In the genomic region with DNA sequence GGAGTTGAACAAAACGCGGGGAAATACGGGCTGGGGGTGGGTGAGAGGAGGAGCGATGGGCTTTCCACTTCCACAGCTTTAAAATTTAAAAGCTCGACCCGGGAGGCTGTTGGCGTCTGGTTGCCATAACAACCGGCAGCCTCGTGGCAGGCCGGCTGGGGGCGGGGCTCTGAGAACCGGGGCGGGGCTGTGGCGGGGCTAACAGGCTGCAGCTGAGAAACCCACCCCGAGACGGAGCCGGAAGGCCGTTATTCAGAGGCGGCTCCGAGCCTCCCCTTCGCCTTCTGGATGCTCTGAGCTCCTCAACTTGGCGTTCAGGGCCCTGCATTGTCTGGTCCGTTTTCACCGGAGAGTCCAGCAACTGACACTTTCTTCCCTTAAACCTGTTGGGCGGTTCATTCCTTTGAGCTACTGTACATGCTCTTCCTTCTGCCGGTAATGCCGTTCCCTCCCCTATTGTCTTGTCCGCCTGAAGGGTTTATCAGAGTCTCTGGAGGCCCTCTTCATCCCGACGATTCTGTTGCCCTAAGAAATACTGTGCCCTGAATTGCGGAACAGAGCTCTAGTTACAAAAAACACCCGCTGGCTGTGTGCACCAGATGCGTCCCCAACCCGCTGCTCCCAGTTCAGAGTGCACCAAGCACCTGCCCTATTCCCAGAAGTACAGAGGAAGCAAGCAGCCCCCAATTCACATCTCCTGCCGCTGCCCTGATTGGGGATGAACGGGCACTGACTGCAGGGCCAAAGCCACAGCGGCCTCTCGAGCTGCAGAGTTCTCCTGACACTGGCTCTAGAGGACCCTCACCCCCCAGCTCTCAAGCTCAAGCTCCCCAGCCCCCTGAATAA, we compare ENCODE assay signal across 1 cellular context.
A peak's percentile ranks its signal among the peaks of the same experiment; 100 is the strongest.
TF ChIP-seq lines count a peak whose summit lies in the region.

No MANE protein-coding gene starts in this region.

TF ChIP-seq in HepG2, 621 proteins besides CTCF, POLR2A, EP300 and RAD21 (continued from another document and continues in another):
- TF ChIP-seq RELA (CRISPR knock-in tag; IDR thresholded peaks at IDR 0.05) (no peak), FOXP1 (IDR thresholded peaks at IDR 0.05) (no peak), FOXP1 (CRISPR knock-in tag; IDR thresholded peaks at IDR 0.05) (no peak), THAP11 (CRISPR knock-in tag; IDR thresholded peaks at IDR 0.05) (no peak), KDM1A (CRISPR knock-in tag; IDR thresholded peaks at IDR 0.05) (0 out of 2 replicates have a peak, but pooled peaks have one; percentile 27), HMGA1 (CRISPR knock-in tag; conservative IDR thresholded peaks at IDR 0.05) (no peak), THYN1 (CRISPR knock-in tag; IDR thresholded peaks at IDR 0.05; ENCODE audit: borderline replicate concordance, low read depth) (no peak), NFE2L1 (CRISPR knock-in tag; IDR thresholded peaks at IDR 0.05; ENCODE audit: borderline replicate concordance) (no peak), LCORL (IDR thresholded peaks at IDR 0.05) (no peak), LCORL (CRISPR knock-in tag; IDR thresholded peaks at IDR 0.05) (no peak), ERF (CRISPR knock-in tag; IDR thresholded peaks at IDR 0.05) (no peak), MAFK (conservative IDR thresholded peaks at IDR 0.05 in 1 of 2, IDR thresholded peaks at IDR 0.05 in 1 of 2; ENCODE audit: low read length in 2 of 2) (no peak), FOXA3 (CRISPR knock-in tag; IDR thresholded peaks at IDR 0.05) (no peak), ETV6 (CRISPR knock-in tag; conservative IDR thresholded peaks at IDR 0.05) (no peak), ISL2 (CRISPR knock-in tag; IDR thresholded peaks at IDR 0.05) (no peak), ZNF383 (CRISPR knock-in tag; IDR thresholded peaks at IDR 0.05; ENCODE audit: borderline replicate concordance) (no peak), NRL (CRISPR knock-in tag; IDR thresholded peaks at IDR 0.05; ENCODE audit: borderline replicate concordance) (0 out of 2 replicates have a peak, but pooled peaks have one; percentile 40), ZNF83 (CRISPR knock-in tag; IDR thresholded peaks at IDR 0.05; ENCODE audit: borderline replicate concordance) (no peak), POLR2G (IDR thresholded peaks at IDR 0.05; ENCODE audit: low read depth, low read length) (peak; percentile 49; the same call in 1 of the 2 replicates), HMG20A (CRISPR knock-in tag; IDR thresholded peaks at IDR 0.05; ENCODE audit: borderline replicate concordance) (0 out of 2 replicates have a peak, but pooled peaks have one; percentile 13), ZNF451 (CRISPR knock-in tag; IDR thresholded peaks at IDR 0.05) (no peak), ZNF572 (CRISPR knock-in tag; IDR thresholded peaks at IDR 0.05) (no peak), GZF1 (CRISPR knock-in tag; IDR thresholded peaks at IDR 0.05) (no peak), ZNF12 (CRISPR knock-in tag; IDR thresholded peaks at IDR 0.05) (no peak), MED1 (CRISPR knock-in tag; IDR thresholded peaks at IDR 0.05) (0 out of 2 replicates have a peak, but pooled peaks have one; percentile 28)
- TF ChIP-seq, protein P1, sequence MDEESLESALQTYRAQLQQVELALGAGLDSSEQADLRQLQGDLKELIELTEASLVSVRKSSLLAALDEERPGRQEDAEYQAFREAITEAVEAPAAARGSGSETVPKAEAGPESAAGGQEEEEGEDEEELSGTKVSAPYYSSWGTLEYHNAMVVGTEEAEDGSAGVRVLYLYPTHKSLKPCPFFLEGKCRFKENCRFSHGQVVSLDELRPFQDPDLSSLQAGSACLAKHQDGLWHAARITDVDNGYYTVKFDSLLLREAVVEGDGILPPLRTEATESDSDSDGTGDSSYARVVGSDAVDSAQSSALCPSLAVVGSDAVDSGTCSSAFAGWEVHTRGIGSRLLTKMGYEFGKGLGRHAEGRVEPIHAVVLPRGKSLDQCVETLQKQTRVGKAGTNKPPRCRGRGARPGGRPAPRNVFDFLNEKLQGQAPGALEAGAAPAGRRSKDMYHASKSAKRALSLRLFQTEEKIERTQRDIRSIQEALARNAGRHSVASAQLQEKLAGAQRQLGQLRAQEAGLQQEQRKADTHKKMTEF (CRISPR knock-in tag; IDR thresholded peaks at IDR 0.05), result no peak; the same call in 1 of the 2 replicates
- TF ChIP-seq, protein P2, sequence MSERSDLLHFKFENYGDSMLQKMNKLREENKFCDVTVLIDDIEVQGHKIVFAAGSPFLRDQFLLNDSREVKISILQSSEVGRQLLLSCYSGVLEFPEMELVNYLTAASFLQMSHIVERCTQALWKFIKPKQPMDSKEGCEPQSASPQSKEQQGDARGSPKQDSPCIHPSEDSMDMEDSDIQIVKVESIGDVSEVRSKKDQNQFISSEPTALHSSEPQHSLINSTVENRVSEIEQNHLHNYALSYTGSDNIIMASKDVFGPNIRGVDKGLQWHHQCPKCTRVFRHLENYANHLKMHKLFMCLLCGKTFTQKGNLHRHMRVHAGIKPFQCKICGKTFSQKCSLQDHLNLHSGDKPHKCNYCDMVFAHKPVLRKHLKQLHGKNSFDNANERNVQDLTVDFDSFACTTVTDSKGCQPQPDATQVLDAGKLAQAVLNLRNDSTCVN (CRISPR knock-in tag; IDR thresholded peaks at IDR 0.05; ENCODE audit: borderline replicate concordance), result no peak
- TF ChIP-seq, protein P3, sequence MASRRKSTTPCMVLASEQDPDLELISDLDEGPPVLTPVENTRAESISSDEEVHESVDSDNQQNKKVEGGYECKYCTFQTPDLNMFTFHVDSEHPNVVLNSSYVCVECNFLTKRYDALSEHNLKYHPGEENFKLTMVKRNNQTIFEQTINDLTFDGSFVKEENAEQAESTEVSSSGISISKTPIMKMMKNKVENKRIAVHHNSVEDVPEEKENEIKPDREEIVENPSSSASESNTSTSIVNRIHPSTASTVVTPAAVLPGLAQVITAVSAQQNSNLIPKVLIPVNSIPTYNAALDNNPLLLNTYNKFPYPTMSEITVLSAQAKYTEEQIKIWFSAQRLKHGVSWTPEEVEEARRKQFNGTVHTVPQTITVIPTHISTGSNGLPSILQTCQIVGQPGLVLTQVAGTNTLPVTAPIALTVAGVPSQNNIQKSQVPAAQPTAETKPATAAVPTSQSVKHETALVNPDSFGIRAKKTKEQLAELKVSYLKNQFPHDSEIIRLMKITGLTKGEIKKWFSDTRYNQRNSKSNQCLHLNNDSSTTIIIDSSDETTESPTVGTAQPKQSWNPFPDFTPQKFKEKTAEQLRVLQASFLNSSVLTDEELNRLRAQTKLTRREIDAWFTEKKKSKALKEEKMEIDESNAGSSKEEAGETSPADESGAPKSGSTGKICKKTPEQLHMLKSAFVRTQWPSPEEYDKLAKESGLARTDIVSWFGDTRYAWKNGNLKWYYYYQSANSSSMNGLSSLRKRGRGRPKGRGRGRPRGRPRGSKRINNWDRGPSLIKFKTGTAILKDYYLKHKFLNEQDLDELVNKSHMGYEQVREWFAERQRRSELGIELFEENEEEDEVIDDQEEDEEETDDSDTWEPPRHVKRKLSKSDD (CRISPR knock-in tag; IDR thresholded peaks at IDR 0.05; ENCODE audit: low read depth), result no peak
- TF ChIP-seq, protein P4, sequence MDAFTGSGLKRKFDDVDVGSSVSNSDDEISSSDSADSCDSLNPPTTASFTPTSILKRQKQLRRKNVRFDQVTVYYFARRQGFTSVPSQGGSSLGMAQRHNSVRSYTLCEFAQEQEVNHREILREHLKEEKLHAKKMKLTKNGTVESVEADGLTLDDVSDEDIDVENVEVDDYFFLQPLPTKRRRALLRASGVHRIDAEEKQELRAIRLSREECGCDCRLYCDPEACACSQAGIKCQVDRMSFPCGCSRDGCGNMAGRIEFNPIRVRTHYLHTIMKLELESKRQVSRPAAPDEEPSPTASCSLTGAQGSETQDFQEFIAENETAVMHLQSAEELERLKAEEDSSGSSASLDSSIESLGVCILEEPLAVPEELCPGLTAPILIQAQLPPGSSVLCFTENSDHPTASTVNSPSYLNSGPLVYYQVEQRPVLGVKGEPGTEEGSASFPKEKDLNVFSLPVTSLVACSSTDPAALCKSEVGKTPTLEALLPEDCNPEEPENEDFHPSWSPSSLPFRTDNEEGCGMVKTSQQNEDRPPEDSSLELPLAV (CRISPR knock-in tag; conservative IDR thresholded peaks at IDR 0.05; ENCODE audit: low read depth), result no peak
- TF ChIP-seq, protein P5, sequence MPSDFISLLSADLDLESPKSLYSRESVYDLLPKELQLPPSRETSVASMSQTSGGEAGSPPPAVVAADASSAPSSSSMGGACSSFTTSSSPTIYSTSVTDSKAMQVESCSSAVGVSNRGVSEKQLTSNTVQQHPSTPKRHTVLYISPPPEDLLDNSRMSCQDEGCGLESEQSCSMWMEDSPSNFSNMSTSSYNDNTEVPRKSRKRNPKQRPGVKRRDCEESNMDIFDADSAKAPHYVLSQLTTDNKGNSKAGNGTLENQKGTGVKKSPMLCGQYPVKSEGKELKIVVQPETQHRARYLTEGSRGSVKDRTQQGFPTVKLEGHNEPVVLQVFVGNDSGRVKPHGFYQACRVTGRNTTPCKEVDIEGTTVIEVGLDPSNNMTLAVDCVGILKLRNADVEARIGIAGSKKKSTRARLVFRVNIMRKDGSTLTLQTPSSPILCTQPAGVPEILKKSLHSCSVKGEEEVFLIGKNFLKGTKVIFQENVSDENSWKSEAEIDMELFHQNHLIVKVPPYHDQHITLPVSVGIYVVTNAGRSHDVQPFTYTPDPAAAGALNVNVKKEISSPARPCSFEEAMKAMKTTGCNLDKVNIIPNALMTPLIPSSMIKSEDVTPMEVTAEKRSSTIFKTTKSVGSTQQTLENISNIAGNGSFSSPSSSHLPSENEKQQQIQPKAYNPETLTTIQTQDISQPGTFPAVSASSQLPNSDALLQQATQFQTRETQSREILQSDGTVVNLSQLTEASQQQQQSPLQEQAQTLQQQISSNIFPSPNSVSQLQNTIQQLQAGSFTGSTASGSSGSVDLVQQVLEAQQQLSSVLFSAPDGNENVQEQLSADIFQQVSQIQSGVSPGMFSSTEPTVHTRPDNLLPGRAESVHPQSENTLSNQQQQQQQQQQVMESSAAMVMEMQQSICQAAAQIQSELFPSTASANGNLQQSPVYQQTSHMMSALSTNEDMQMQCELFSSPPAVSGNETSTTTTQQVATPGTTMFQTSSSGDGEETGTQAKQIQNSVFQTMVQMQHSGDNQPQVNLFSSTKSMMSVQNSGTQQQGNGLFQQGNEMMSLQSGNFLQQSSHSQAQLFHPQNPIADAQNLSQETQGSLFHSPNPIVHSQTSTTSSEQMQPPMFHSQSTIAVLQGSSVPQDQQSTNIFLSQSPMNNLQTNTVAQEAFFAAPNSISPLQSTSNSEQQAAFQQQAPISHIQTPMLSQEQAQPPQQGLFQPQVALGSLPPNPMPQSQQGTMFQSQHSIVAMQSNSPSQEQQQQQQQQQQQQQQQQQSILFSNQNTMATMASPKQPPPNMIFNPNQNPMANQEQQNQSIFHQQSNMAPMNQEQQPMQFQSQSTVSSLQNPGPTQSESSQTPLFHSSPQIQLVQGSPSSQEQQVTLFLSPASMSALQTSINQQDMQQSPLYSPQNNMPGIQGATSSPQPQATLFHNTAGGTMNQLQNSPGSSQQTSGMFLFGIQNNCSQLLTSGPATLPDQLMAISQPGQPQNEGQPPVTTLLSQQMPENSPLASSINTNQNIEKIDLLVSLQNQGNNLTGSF (CRISPR knock-in tag; IDR thresholded peaks at IDR 0.05), result no peak
- TF ChIP-seq, protein P6, sequence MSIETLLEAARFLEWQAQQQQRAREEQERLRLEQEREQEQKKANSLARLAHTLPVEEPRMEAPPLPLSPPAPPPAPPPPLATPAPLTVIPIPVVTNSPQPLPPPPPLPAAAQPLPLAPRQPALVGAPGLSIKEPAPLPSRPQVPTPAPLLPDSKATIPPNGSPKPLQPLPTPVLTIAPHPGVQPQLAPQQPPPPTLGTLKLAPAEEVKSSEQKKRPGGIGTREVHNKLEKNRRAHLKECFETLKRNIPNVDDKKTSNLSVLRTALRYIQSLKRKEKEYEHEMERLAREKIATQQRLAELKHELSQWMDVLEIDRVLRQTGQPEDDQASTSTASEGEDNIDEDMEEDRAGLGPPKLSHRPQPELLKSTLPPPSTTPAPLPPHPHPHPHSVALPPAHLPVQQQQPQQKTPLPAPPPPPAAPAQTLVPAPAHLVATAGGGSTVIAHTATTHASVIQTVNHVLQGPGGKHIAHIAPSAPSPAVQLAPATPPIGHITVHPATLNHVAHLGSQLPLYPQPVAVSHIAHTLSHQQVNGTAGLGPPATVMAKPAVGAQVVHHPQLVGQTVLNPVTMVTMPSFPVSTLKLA (IDR thresholded peaks at IDR 0.05), result peak; percentile 73
- TF ChIP-seq, protein P7, sequence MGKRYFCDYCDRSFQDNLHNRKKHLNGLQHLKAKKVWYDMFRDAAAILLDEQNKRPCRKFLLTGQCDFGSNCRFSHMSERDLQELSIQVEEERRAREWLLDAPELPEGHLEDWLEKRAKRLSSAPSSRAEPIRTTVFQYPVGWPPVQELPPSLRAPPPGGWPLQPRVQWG (CRISPR knock-in tag; IDR thresholded peaks at IDR 0.05; ENCODE audit: borderline replicate concordance, low read depth), result no peak
- TF ChIP-seq, protein P8, sequence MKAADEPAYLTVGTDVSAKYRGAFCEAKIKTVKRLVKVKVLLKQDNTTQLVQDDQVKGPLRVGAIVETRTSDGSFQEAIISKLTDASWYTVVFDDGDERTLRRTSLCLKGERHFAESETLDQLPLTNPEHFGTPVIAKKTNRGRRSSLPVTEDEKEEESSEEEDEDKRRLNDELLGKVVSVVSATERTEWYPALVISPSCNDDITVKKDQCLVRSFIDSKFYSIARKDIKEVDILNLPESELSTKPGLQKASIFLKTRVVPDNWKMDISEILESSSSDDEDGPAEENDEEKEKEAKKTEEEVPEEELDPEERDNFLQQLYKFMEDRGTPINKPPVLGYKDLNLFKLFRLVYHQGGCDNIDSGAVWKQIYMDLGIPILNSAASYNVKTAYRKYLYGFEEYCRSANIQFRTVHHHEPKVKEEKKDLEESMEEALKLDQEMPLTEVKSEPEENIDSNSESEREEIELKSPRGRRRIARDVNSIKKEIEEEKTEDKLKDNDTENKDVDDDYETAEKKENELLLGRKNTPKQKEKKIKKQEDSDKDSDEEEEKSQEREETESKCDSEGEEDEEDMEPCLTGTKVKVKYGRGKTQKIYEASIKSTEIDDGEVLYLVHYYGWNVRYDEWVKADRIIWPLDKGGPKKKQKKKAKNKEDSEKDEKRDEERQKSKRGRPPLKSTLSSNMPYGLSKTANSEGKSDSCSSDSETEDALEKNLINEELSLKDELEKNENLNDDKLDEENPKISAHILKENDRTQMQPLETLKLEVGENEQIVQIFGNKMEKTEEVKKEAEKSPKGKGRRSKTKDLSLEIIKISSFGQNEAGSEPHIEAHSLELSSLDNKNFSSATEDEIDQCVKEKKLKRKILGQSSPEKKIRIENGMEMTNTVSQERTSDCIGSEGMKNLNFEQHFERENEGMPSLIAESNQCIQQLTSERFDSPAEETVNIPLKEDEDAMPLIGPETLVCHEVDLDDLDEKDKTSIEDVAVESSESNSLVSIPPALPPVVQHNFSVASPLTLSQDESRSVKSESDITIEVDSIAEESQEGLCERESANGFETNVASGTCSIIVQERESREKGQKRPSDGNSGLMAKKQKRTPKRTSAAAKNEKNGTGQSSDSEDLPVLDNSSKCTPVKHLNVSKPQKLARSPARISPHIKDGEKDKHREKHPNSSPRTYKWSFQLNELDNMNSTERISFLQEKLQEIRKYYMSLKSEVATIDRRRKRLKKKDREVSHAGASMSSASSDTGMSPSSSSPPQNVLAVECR (CRISPR knock-in tag; IDR thresholded peaks at IDR 0.05; ENCODE audit: borderline replicate concordance), result peak; percentile 51
- TF ChIP-seq, protein P9, sequence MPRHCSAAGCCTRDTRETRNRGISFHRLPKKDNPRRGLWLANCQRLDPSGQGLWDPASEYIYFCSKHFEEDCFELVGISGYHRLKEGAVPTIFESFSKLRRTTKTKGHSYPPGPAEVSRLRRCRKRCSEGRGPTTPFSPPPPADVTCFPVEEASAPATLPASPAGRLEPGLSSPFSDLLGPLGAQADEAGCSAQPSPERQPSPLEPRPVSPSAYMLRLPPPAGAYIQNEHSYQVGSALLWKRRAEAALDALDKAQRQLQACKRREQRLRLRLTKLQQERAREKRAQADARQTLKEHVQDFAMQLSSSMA (CRISPR knock-in tag; IDR thresholded peaks at IDR 0.05), result no peak
